20 cellular contexts compared by ENCODE assay signal in genomic region chr10:56763090-56763489, GRCh38.
"Had no signal": no experiment of that assay in that cellular context is flagged by ENCODE, and none has a peak within 500 bp of the region (broad histone marks: within the 10 kb centered on the region; RNA-seq: fewer than 3 reads in every experiment).

No MANE protein-coding gene starts in this region.

- H3K36me3 ChIP-seq: lower lobe of right lung, pancreas, right lobe of liver, suprapubic skin, transverse colon, upper lobe of right lung, vagina had no signal

- H3K9me3 ChIP-seq: lower lobe of right lung, pancreas, right lobe of liver, suprapubic skin, upper lobe of right lung, vagina had no signal

- ATAC-seq: left ventricle myocardium superior; lower lobe of right lung; natural killer cell; pancreas; right lobe of liver; stimulated activated naive CD8-positive, alpha-beta T cell treated with anti-CD3 and anti-CD28 coated beads, Interleukin-15, amount 100 ng/mL, for 72 hours; upper lobe of right lung had no signal

- H3K4me1 ChIP-seq: lower lobe of right lung, pancreas, right lobe of liver, suprapubic skin, transverse colon, upper lobe of right lung, vagina had no signal

- H3K27ac ChIP-seq: dorsolateral prefrontal cortex, lower lobe of right lung, pancreas, right lobe of liver, suprapubic skin, transverse colon, upper lobe of right lung, vagina had no signal

- DNase-seq: dorsolateral prefrontal cortex; effector CD4-positive, alpha-beta T cell; hypothalamus; left ventricle myocardium superior; lower lobe of right lung; natural killer cell; occipital lobe; right lobe of liver; stimulated activated CD4-positive, alpha-beta T cell treated with anti-CD3 and anti-CD28 coated beads, Interleukin-12 subunit alpha, Interleukin-12 subunit beta, amount 100 ng/mL, for 4 hours; stimulated activated CD4-positive, alpha-beta T cell treated with anti-CD3 and anti-CD28 coated beads, Interleukin-1b, Interleukin-23, amount 100 ng/mL, for 48 hours; stimulated activated CD4-positive, alpha-beta T cell treated with anti-CD3 and anti-CD28 coated beads, Interleukin-4, amount 100 ng/mL, for 1 hour; stimulated activated CD8-positive, alpha-beta memory T cell treated with anti-CD3 and anti-CD28 coated beads, Interleukin-4, amount 100 ng/mL, for 48 hours; stimulated activated naive CD4-positive, alpha-beta T cell; stimulated activated naive CD8-positive, alpha-beta T cell treated with anti-CD3 and anti-CD28 coated beads, Interleukin-15, amount 100 ng/mL, for 72 hours; transverse colon; upper lobe of right lung had no signal

- H3K4me3 ChIP-seq: dorsolateral prefrontal cortex, lower lobe of right lung, pancreas, right lobe of liver, smooth muscle cell, suprapubic skin, transverse colon, upper lobe of right lung, vagina had no signal

- H3K4me2 ChIP-seq: smooth muscle cell had no signal
